In genomic region chr5:484556-484955, GRCh38 we compare ENCODE assay signal across 9 cellular contexts.
"Had no signal": no experiment of that assay in that cellular context is flagged by ENCODE, and none has a peak within 500 bp of the region (broad histone marks: within the 10 kb centered on the region; RNA-seq: fewer than 3 reads in every experiment).

No MANE protein-coding gene starts in this region.

- DNase-seq: GM23248, GOT3, H7, HFFc6 had no signal

- H3K4me3 ChIP-seq: GM23248, HAP-1, K562 had no signal

- H2AFZ ChIP-seq: GM23248 had no signal

- H3K27ac ChIP-seq: GM23248, HL-60 had no signal

- H3K9me3 ChIP-seq: HAP-1 had no signal

- ATAC-seq: HCT116, HepG2 had no signal

- H3K9me3 Mint-ChIP-seq: HFFc6 had no signal

- H3K4me1 ChIP-seq: HAP-1 had no signal

- H3K27ac Mint-ChIP-seq: HFFc6 had no signal

- H3K9ac ChIP-seq: GM23248 had no signal

- H3K4me3 Mint-ChIP-seq: HFFc6 had no signal

- H3K36me3 ChIP-seq: HAP-1 had no signal
